In the genomic region with DNA sequence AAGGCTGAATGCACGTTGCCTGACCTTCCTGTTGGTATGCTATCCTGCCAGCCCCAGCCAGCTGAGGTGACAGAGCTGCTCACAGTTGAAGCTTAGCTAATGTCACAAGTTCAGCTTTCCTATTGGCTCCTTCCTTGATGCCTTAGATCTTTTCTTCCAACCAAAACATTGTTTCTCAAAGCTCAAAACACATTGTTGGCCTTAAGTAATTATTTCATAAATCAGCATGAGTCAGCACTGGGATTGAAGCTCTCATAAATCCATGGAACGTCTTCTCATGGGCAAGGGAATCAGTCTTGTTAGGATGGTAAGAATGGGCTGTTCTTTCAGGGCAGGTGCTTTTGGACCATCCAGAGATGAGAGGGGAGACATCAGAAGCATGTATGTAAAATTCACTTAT, we compare ENCODE assay signal across 1 cellular context.
TF ChIP-seq lines count a peak whose summit lies in the region.

No MANE protein-coding gene starts in this region.

TF ChIP-seq in GM23338, 12 proteins besides CTCF, POLR2A, EP300 and RAD21 (continued from another document):
- TF ChIP-seq, protein P1, sequence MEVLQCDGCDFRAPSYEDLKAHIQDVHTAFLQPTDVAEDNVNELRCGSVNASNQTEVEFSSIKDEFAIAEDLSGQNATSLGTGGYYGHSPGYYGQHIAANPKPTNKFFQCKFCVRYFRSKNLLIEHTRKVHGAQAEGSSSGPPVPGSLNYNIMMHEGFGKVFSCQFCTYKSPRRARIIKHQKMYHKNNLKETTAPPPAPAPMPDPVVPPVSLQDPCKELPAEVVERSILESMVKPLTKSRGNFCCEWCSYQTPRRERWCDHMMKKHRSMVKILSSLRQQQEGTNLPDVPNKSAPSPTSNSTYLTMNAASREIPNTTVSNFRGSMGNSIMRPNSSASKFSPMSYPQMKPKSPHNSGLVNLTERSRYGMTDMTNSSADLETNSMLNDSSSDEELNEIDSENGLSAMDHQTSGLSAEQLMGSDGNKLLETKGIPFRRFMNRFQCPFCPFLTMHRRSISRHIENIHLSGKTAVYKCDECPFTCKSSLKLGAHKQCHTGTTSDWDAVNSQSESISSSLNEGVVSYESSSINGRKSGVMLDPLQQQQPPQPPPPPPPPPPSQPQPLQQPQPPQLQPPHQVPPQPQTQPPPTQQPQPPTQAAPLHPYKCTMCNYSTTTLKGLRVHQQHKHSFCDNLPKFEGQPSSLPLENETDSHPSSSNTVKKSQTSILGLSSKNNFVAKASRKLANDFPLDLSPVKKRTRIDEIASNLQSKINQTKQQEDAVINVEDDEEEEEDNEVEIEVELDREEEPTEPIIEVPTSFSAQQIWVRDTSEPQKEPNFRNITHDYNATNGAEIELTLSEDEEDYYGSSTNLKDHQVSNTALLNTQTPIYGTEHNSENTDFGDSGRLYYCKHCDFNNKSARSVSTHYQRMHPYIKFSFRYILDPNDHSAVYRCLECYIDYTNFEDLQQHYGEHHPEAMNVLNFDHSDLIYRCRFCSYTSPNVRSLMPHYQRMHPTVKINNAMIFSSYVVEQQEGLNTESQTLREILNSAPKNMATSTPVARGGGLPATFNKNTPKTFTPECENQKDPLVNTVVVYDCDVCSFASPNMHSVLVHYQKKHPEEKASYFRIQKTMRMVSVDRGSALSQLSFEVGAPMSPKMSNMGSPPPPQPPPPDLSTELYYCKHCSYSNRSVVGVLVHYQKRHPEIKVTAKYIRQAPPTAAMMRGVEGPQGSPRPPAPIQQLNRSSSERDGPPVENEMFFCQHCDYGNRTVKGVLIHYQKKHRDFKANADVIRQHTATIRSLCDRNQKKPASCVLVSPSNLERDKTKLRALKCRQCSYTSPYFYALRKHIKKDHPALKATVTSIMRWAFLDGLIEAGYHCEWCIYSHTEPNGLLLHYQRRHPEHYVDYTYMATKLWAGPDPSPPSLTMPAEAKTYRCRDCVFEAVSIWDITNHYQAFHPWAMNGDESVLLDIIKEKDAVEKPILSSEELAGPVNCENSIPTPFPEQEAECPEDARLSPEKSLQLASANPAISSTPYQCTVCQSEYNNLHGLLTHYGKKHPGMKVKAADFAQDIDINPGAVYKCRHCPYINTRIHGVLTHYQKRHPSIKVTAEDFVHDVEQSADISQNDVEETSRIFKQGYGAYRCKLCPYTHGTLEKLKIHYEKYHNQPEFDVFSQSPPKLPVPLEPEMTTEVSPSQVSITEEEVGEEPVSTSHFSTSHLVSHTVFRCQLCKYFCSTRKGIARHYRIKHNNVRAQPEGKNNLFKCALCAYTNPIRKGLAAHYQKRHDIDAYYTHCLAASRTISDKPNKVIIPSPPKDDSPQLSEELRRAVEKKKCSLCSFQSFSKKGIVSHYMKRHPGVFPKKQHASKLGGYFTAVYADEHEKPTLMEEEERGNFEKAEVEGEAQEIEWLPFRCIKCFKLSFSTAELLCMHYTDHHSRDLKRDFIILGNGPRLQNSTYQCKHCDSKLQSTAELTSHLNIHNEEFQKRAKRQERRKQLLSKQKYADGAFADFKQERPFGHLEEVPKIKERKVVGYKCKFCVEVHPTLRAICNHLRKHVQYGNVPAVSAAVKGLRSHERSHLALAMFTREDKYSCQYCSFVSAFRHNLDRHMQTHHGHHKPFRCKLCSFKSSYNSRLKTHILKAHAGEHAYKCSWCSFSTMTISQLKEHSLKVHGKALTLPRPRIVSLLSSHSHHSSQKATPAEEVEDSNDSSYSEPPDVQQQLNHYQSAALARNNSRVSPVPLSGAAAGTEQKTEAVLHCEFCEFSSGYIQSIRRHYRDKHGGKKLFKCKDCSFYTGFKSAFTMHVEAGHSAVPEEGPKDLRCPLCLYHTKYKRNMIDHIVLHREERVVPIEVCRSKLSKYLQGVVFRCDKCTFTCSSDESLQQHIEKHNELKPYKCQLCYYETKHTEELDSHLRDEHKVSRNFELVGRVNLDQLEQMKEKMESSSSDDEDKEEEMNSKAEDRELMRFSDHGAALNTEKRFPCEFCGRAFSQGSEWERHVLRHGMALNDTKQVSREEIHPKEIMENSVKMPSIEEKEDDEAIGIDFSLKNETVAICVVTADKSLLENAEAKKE (CRISPR knock-in tag; IDR thresholded peaks at IDR 0.05), result no peak
- TF ChIP-seq EZH2 (IDR thresholded peaks at IDR 0.05; ENCODE audit: low read depth, unreplicated experiment), result no peak
- TF ChIP-seq JUNB (IDR thresholded peaks at IDR 0.05; ENCODE audit: unreplicated experiment), result no peak
- no peak for TF ChIP-seq STAT1 (IDR thresholded peaks at IDR 0.05; ENCODE audit: unreplicated experiment)
- TF ChIP-seq, protein P2, sequence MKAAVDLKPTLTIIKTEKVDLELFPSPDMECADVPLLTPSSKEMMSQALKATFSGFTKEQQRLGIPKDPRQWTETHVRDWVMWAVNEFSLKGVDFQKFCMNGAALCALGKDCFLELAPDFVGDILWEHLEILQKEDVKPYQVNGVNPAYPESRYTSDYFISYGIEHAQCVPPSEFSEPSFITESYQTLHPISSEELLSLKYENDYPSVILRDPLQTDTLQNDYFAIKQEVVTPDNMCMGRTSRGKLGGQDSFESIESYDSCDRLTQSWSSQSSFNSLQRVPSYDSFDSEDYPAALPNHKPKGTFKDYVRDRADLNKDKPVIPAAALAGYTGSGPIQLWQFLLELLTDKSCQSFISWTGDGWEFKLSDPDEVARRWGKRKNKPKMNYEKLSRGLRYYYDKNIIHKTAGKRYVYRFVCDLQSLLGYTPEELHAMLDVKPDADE (IDR thresholded peaks at IDR 0.05), result no peak
- TF ChIP-seq, protein P3, sequence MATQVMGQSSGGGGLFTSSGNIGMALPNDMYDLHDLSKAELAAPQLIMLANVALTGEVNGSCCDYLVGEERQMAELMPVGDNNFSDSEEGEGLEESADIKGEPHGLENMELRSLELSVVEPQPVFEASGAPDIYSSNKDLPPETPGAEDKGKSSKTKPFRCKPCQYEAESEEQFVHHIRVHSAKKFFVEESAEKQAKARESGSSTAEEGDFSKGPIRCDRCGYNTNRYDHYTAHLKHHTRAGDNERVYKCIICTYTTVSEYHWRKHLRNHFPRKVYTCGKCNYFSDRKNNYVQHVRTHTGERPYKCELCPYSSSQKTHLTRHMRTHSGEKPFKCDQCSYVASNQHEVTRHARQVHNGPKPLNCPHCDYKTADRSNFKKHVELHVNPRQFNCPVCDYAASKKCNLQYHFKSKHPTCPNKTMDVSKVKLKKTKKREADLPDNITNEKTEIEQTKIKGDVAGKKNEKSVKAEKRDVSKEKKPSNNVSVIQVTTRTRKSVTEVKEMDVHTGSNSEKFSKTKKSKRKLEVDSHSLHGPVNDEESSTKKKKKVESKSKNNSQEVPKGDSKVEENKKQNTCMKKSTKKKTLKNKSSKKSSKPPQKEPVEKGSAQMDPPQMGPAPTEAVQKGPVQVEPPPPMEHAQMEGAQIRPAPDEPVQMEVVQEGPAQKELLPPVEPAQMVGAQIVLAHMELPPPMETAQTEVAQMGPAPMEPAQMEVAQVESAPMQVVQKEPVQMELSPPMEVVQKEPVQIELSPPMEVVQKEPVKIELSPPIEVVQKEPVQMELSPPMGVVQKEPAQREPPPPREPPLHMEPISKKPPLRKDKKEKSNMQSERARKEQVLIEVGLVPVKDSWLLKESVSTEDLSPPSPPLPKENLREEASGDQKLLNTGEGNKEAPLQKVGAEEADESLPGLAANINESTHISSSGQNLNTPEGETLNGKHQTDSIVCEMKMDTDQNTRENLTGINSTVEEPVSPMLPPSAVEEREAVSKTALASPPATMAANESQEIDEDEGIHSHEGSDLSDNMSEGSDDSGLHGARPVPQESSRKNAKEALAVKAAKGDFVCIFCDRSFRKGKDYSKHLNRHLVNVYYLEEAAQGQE (IDR thresholded peaks at IDR 0.05; ENCODE audit: unreplicated experiment), result no peak
- no peak for TF ChIP-seq CREB1 (CRISPR knock-in tag; IDR thresholded peaks at IDR 0.05; ENCODE audit: low read depth)
